16 cellular contexts compared by ENCODE assay signal in genomic region chr22:47292546-47293320, GRCh38.
DNase-seq lines count a peak whose midpoint lies in the region; TF ChIP-seq lines count a peak whose summit lies in the region.
"Had no signal": no experiment of that assay in that cellular context is flagged by ENCODE, and none has a peak within 500 bp of the region (broad histone marks: within the 10 kb centered on the region; RNA-seq: fewer than 3 reads in every experiment).

No MANE protein-coding gene starts in this region.

- H3K4me1 ChIP-seq in osteoblast (ENCODE audit: insufficient read depth, low read length), result no peaks in the 10 kb centered on the region
- peaks cover 0 to 16% (median 6%) of the 10 kb centered on the region in 4 donors for H3K4me1 ChIP-seq in tibial artery
- no peaks in the 10 kb centered on the region for H3K4me1 ChIP-seq in hepatocyte (ENCODE audit: insufficient read depth)
- H3K4me1 ChIP-seq in CD8-positive, alpha-beta memory T cell (ENCODE audit: insufficient read depth, low read length), result no peaks in the 10 kb centered on the region

- TF ChIP-seq CTCF in coronary artery (IDR thresholded peaks at IDR 0.05), result no peak
- no peak for TF ChIP-seq CTCF in osteoblast (IDR thresholded peaks at IDR 0.05; ENCODE audit: extremely low read depth, low read depth, low read length)
- no peak for TF ChIP-seq CTCF in tibial artery (IDR thresholded peaks at IDR 0.05)
- TF ChIP-seq CTCF in hepatocyte (IDR thresholded peaks at IDR 0.05; ENCODE audit: poor library complexity), result no peak

- intact Hi-C loops in tibial artery (cut with DNase I; ENCODE audit: low total_unique reads), result no loop called here

- H3K9me2 ChIP-seq in hepatocyte (replicated peaks; ENCODE audit: insufficient read depth), result no peaks in the 10 kb centered on the region

- no peaks in the 10 kb centered on the region for H3K36me3 Mint-ChIP-seq in CD8-positive, alpha-beta memory T cell
- H3K36me3 Mint-ChIP-seq: naive B cell had no signal

- H3K79me2 ChIP-seq in osteoblast (ENCODE audit: insufficient read depth, low read length), result no peaks in the 10 kb centered on the region
- no peaks in the 10 kb centered on the region for H3K79me2 ChIP-seq in hepatocyte

- H3K4me1 Mint-ChIP-seq in CD8-positive, alpha-beta memory T cell, result no peaks in the 10 kb centered on the region
- H3K4me1 Mint-ChIP-seq: activated B cell treated with CpG ODN at 0.5 μM for 24 hours, naive B cell had no signal

- no peak overlapping the region for H3K27ac Mint-ChIP-seq in CD8-positive, alpha-beta memory T cell
- H3K27ac Mint-ChIP-seq: activated B cell treated with CpG ODN at 0.5 μM for 24 hours; stimulated activated naive CD8-positive, alpha-beta T cell treated with anti-CD3 and anti-CD28 coated beads, Interleukin-15, Interleukin-2, amounts not matched to agents 100 ng/mL and 50 ng/mL, for 24 hours had no signal

- peak overlapping the region; percentile 29 for H2AFZ ChIP-seq in osteoblast (ENCODE audit: low read length)
- no peak overlapping the region for H2AFZ ChIP-seq in hepatocyte

- H3K4me2 ChIP-seq in osteoblast (ENCODE audit: insufficient read depth, low read length), result no peak overlapping the region
- H3K4me2 ChIP-seq in hepatocyte, result no peak overlapping the region

- peaks cover 5 to 8% of the 10 kb centered on the region in 2 donors for H3K27me3 Mint-ChIP-seq in CD8-positive, alpha-beta memory T cell
- H3K27me3 Mint-ChIP-seq: stimulated activated naive CD8-positive, alpha-beta T cell treated with anti-CD3 and anti-CD28 coated beads, Interleukin-15, Interleukin-2, amounts not matched to agents 100 ng/mL and 50 ng/mL, for 24 hours had no signal

- no peak overlapping the region for H3K4me3 ChIP-seq in coronary artery
- H3K4me3 ChIP-seq in osteoblast (ENCODE audit: insufficient read depth, low read length), result no peak overlapping the region
- no peak overlapping the region for H3K4me3 ChIP-seq in tibial artery
- no peak overlapping the region for H3K4me3 ChIP-seq in hepatocyte
- H3K4me3 ChIP-seq in CD8-positive, alpha-beta memory T cell (ENCODE audit: low read length), result no peak overlapping the region

- H3K27ac ChIP-seq in coronary artery (no peak overlapping the region), osteoblast (ENCODE audit: low read depth, low read length) (no peak overlapping the region), tibial artery (peak overlapping the region; percentile 42 to 51), hepatocyte (no peak overlapping the region)
- H3K27ac ChIP-seq in CD8-positive, alpha-beta memory T cell (ENCODE audit: low read depth, low read length), result no peak overlapping the region

- peak; percentile 7 for DNase-seq in M059J (ENCODE audit: low read depth)
- peak; percentile 33 for DNase-seq in coronary artery (ENCODE audit: low spot score)
- peak; percentile 63 for DNase-seq in osteoblast (ENCODE audit: insufficient read length, low spot score, missing footprints)
- DNase-seq in tibial artery, result peak in 1 of 2 donors; percentile 19
- DNase-seq in NCI-H1417 treated with DMSO at 0.1 percent for 48 hours (lab: John Stamatoyannopoulos, UW), result no peak
- no peak for DNase-seq in hepatocyte (ENCODE audit: low spot score)
- no peak for DNase-seq in CD8-positive, alpha-beta memory T cell
- DNase-seq: activated B cell treated with CpG ODN at 0.5 μM for 24 hours; activated effector memory CD4-positive, alpha-beta T cell treated with anti-CD3 and anti-CD28 coated beads, Interleukin-2, amount 50 U/mL, for 16 hours; Calu3; foreskin melanocyte; naive B cell; NCI-H226; NK-92 treated with Interleukin-12 subunit alpha and Interleukin-12 subunit beta, amount 100 ng/mL, for 24 hours; SHP77 had no signal

- WGBS in hepatocyte (ENCODE audit: low lambda C conversion rate, missing lambda C conversion rate), result 76% methylated on average over 18 of the region's 18 CpGs

- H4K20me1 ChIP-seq in osteoblast (ENCODE audit: insufficient read depth, low read length) (no peaks in the 10 kb centered on the region), hepatocyte (ENCODE audit: insufficient read depth, poor library complexity, severe bottlenecking) (no peaks in the 10 kb centered on the region)

- H3K9me3 ChIP-seq in osteoblast (ENCODE audit: low read depth, low read length) (no peaks in the 10 kb centered on the region), tibial artery (no peaks in the 10 kb centered on the region), hepatocyte (ENCODE audit: low read depth) (no peaks in the 10 kb centered on the region)
- no peaks in the 10 kb centered on the region for H3K9me3 ChIP-seq in CD8-positive, alpha-beta memory T cell (ENCODE audit: low read length)

- H3K36me3 ChIP-seq in osteoblast (ENCODE audit: insufficient read depth, low read length) (no peaks in the 10 kb centered on the region), tibial artery (no peaks in the 10 kb centered on the region), hepatocyte (replicated peaks; ENCODE audit: insufficient read depth, low read depth) (no peaks in the 10 kb centered on the region)
- no peaks in the 10 kb centered on the region for H3K36me3 ChIP-seq in CD8-positive, alpha-beta memory T cell (ENCODE audit: insufficient read depth, low read length)

- H3K9me3 Mint-ChIP-seq in CD8-positive, alpha-beta memory T cell, result peaks cover 0 to 6% (median 0%) of the 10 kb centered on the region in 5 donors
- H3K9me3 Mint-ChIP-seq: activated B cell treated with CpG ODN at 0.5 μM for 24 hours; stimulated activated naive CD8-positive, alpha-beta T cell treated with anti-CD3 and anti-CD28 coated beads, Interleukin-15, Interleukin-2, amounts not matched to agents 100 ng/mL and 50 ng/mL, for 24 hours had no signal

- POLR2A ChIA-PET in CD8-positive, alpha-beta memory T cell (lab: Charles Lee), result no interaction called here

- H3K27me3 ChIP-seq in osteoblast (ENCODE audit: insufficient read depth, low read length), result no peaks in the 10 kb centered on the region
- peaks cover 0 to 6% of the 10 kb centered on the region in 2 donors for H3K27me3 ChIP-seq in tibial artery
- no peaks in the 10 kb centered on the region for H3K27me3 ChIP-seq in hepatocyte
- no peaks in the 10 kb centered on the region for H3K27me3 ChIP-seq in CD8-positive, alpha-beta memory T cell (ENCODE audit: insufficient read depth, low read length, poor library complexity, severe bottlenecking)

- H3K4me3 Mint-ChIP-seq in CD8-positive, alpha-beta memory T cell, result no peak overlapping the region
- H3K4me3 Mint-ChIP-seq: activated B cell treated with CpG ODN at 0.5 μM for 24 hours; naive B cell; stimulated activated naive CD8-positive, alpha-beta T cell treated with anti-CD3 and anti-CD28 coated beads, Interleukin-15, Interleukin-2, amounts not matched to agents 100 ng/mL and 50 ng/mL, for 24 hours had no signal

- CTCF ChIA-PET in CD8-positive, alpha-beta memory T cell (lab: Charles Lee), result no interaction called here

Comparison
In these comparisons a context has a peak if more than half of its experiments do, and no peak if none do; other contexts are left out.
1. DNase-seq: peak in M059J (single experiment), coronary artery (single experiment) and osteoblast (single experiment); none in NCI-H1417 treated with DMSO at 0.1 percent for 48 hours (single experiment), hepatocyte (single experiment) and CD8-positive, alpha-beta memory T cell (0 of 5).
2. H3K27ac ChIP-seq: peak in tibial artery (2 of 2); none in coronary artery (0 of 2), osteoblast (single experiment), hepatocyte (single experiment) and CD8-positive, alpha-beta memory T cell (single experiment).